ENCODE assay signal across 9 cellular contexts in genomic region chr4:89425023-89425422, GRCh38.
"Had no signal": no experiment of that assay in that cellular context is flagged by ENCODE, and none has a peak within 500 bp of the region (broad histone marks: within the 10 kb centered on the region; RNA-seq: fewer than 3 reads in every experiment).

No MANE protein-coding gene starts in this region.

- DNase-seq: GM23248, GOT3, H7, H9, HCEC 1CT, HFFc6 had no signal

- H3K36me3 ChIP-seq: HAP-1 had no signal

- H3K4me1 ChIP-seq: HAP-1 had no signal

- ATAC-seq: GM23338, HCT116 had no signal

- H3K9me3 ChIP-seq: HAP-1 had no signal

- H3K27ac ChIP-seq: GM23248 had no signal

- H3K4me3 ChIP-seq: GM23248, GM23338, HAP-1 had no signal
